In the genomic region with DNA sequence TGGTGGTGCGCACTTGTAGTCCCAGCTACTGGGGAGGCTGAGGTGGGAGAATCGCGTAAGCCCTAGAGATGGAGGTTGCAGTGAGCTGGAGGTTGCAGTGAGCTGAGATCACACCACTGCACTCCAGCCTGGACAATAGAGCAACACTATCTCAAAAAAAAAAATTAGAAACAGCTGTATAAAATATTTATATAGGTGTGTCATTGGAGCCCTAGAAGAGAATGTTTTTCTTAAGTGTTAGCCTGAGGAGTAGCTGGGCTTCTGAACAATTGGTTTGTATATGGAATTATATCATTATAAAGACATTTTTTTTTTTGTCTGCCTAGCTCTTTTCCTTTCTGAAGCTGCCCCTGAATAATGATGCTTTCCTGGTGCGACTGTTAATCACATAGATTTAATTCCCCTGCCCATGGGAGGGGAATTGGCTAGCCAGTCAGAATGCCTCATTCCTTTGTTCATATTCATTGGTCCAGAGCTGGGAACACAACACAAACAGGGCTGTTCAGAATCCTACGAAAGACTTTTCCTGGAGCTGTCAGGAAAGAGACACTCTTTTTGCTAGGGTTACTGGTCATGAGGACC, we compare ENCODE assay signal across 22 cellular contexts.
"Had no signal": no experiment of that assay in that cellular context is flagged by ENCODE, and none has a peak within 500 bp of the region (broad histone marks: within the 10 kb centered on the region; RNA-seq: fewer than 3 reads in every experiment).

No MANE protein-coding gene starts in this region.

- H3K4me1 Mint-ChIP-seq: activated CD4-positive, alpha-beta T cell treated with anti-CD3 and anti-CD28 coated beads for 36 hours; activated naive CD4-positive, alpha-beta T cell treated with anti-CD3 and anti-CD28 coated beads, Interleukin-2, amount 50 U/mL, for 24 hours; WTC11 had no signal

- H3K36me3 ChIP-seq: adrenal gland, esophagus squamous epithelium, left lung, prostate gland, vagina had no signal

- H3K27me3 Mint-ChIP-seq: activated CD4-positive, alpha-beta T cell treated with anti-CD3 and anti-CD28 coated beads for 36 hours; activated naive CD4-positive, alpha-beta T cell treated with anti-CD3 and anti-CD28 coated beads, Interleukin-2, amount 50 U/mL, for 24 hours; stimulated activated naive CD8-positive, alpha-beta T cell treated with anti-CD3 and anti-CD28 coated beads, Interleukin-15, Interleukin-2, amounts not matched to agents 100 ng/mL and 50 ng/mL, for 24 hours had no signal

- H3K4me1 ChIP-seq: adrenal gland, esophagus squamous epithelium, prostate gland, tibial nerve, vagina had no signal

- ATAC-seq: activated CD4-positive, alpha-beta T cell treated with anti-CD3 and anti-CD28 coated beads for 36 hours; left lung; right cardiac atrium; WTC11 had no signal

- FAIRE-seq: bronchial epithelial cell, frontal cortex, TTC549 had no signal

- H3K27ac ChIP-seq: adrenal gland, esophagus squamous epithelium, left lung, prostate gland, skin epidermis, tibial nerve, vagina had no signal

- DNase-seq: activated CD4-positive, alpha-beta T cell treated with anti-CD3 and anti-CD28 coated beads for 36 hours; activated CD4-positive, alpha-beta T cell treated with anti-CD3 and anti-CD28 coated beads, Interleukin-2, amount 50 U/mL, for 48 hours; activated gamma-delta T cell; adrenal gland; cerebellar nuclear complex; effector CD4-positive, alpha-beta T cell; esophagus squamous epithelium; head of caudate nucleus; left lung; mammary epithelial cell; right cardiac atrium had no signal

- H3K9me3 ChIP-seq: adrenal gland, esophagus squamous epithelium, left lung, prostate gland, vagina had no signal

- H3K36me3 Mint-ChIP-seq: WTC11 had no signal

- H3K27me3 ChIP-seq: adrenal gland, esophagus squamous epithelium, left lung, tibial nerve, vagina had no signal

- H3K4me3 ChIP-seq: adrenal gland, esophagus squamous epithelium, left lung, prostate gland, skin epidermis, tibial nerve, vagina had no signal

- H3K4me3 Mint-ChIP-seq: activated CD4-positive, alpha-beta T cell treated with anti-CD3 and anti-CD28 coated beads for 36 hours; activated naive CD4-positive, alpha-beta T cell treated with anti-CD3 and anti-CD28 coated beads, Interleukin-2, amount 50 U/mL, for 24 hours; stimulated activated naive CD8-positive, alpha-beta T cell treated with anti-CD3 and anti-CD28 coated beads, Interleukin-15, Interleukin-2, amounts not matched to agents 100 ng/mL and 50 ng/mL, for 24 hours; T-helper 2 cell treated with Interferon-gamma antibody and Interleukin-4, amounts not matched to agents 5 μg/mL and 100 μg/mL, for 36 hours; WTC11 had no signal

- H3K27ac Mint-ChIP-seq: activated CD4-positive, alpha-beta T cell treated with anti-CD3 and anti-CD28 coated beads for 36 hours; activated naive CD4-positive, alpha-beta T cell treated with anti-CD3 and anti-CD28 coated beads, Interleukin-2, amount 50 U/mL, for 24 hours; stimulated activated naive CD8-positive, alpha-beta T cell treated with anti-CD3 and anti-CD28 coated beads, Interleukin-15, Interleukin-2, amounts not matched to agents 100 ng/mL and 50 ng/mL, for 24 hours; T-helper 2 cell treated with Interferon-gamma antibody and Interleukin-4, amounts not matched to agents 5 μg/mL and 100 μg/mL, for 36 hours; WTC11 had no signal
